ENCODE assay signal across 1 cellular context in genomic region chr5:118557103-118557805, GRCh38.
TF ChIP-seq lines count a peak whose summit lies in the region.

No MANE protein-coding gene starts in this region.

TF ChIP-seq in HepG2, 621 proteins besides CTCF, POLR2A, EP300 and RAD21 (continued from another document):
- TF ChIP-seq PRDM4 (CRISPR knock-in tag; IDR thresholded peaks at IDR 0.05; ENCODE audit: borderline replicate concordance) (no peak), ZNF276 (CRISPR knock-in tag; IDR thresholded peaks at IDR 0.05; ENCODE audit: low read depth) (no peak)
